In the genomic region with DNA sequence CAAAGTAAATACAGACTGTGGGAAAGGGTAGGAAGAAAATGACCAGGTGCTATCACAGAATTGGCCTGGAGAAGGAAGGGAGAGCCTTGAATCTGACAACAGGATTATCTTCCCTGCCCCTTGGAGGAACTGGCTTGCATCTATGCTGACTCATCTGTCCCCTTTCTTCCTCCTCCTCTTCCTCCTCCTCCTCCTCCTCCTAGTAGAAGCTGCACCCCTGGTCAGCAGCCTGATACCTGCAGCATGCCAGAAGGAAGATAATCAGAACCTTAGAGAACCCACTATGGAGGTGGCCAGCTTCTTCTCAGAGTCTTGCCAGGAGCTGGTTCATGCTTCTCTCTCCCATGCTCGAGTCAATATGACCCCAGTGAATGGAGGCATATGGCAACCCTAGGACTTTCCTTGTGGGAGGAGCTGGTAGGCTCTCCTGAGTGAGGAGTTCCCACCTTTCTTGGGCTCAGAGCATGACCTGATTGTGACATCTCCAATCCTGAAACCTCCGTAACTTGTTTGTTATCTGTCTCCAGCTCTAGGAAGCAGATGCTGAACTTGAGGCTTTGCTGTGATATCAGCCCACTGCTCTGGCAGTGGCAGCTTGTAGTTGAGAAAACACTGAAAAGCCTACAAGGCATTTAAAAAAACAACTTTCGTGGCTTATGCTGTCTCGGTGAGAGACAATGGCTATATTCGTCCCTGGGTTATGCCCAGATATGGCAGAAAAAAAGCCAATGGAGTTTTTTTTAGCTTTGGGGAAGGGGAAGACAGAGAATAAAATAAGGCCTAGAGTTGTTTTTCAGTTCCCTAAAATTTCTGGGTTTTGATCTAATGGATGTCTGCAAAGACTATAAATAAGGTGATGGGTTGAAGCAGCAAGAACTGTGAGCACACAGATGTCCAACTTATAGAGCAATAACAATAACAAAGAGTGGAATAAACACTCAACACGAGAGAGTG, we compare ENCODE assay signal across 1 cellular context.
TF ChIP-seq lines count a peak whose summit lies in the region.

No MANE protein-coding gene starts in this region.

TF ChIP-seq in HEK293, 187 proteins besides CTCF, POLR2A, EP300 and RAD21 (continued from another document):
- TF ChIP-seq, protein P1, sequence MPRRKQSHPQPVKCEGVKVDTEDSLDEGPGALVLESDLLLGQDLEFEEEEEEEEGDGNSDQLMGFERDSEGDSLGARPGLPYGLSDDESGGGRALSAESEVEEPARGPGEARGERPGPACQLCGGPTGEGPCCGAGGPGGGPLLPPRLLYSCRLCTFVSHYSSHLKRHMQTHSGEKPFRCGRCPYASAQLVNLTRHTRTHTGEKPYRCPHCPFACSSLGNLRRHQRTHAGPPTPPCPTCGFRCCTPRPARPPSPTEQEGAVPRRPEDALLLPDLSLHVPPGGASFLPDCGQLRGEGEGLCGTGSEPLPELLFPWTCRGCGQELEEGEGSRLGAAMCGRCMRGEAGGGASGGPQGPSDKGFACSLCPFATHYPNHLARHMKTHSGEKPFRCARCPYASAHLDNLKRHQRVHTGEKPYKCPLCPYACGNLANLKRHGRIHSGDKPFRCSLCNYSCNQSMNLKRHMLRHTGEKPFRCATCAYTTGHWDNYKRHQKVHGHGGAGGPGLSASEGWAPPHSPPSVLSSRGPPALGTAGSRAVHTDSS (tag by site-specific recombination; IDR thresholded peaks at IDR 0.05), result peak; percentile 72
